ENCODE assay signal across 19 cellular contexts in the genomic region with DNA sequence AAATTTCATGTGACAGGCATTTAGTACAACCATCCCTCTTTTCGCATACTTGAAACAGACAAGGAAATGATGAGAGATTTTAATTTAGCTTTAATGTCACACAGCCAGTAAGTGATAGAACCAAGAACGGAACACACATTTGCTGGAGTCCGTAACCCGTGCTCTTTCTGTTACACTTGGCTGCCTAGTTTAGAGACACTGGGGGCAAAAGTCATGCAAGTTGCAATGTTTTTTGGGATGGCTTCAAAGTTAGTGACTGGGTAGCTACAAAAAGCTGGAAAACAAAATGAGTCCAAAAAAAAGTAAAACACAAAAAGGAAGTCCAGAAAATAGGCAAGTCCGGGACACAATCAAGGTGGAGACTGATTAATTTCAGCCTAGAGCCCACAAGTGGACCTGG. TPM values are rescaled to one million over a fixed set of nuclear protein-coding genes. Genes with fewer than 3 reads are reported as not detected.
DNase-seq lines count a peak whose midpoint lies in the region; ATAC-seq and TF ChIP-seq lines count a peak whose summit lies in the region.
"Had no signal": no experiment of that assay in that cellular context is flagged by ENCODE, and none has a peak within 500 bp of the region (broad histone marks: within the 10 kb centered on the region; RNA-seq: fewer than 3 reads in every experiment).

No MANE protein-coding gene starts in this region.

- H3K27ac ChIP-seq in fibroblast of lung (ENCODE audit: insufficient read depth, low read length), result no peak overlapping the region
- H3K27ac ChIP-seq in neural progenitor cell, result no peak overlapping the region
- no peak overlapping the region for H3K27ac ChIP-seq in thoracic aorta
- H3K27ac ChIP-seq: KMS-11 had no signal

- peak overlapping the region; percentile 42 for H3K4me2 ChIP-seq in fibroblast of lung (ENCODE audit: extremely low read depth, insufficient read depth, low read length)
- peak overlapping the region; percentile 67 for H3K4me2 ChIP-seq in neural progenitor cell
- H3K4me2 ChIP-seq: KMS-11 had no signal

- CTCF ChIA-PET in T-cell (lab: Charles Lee), result no interaction called here

- H4K20me1 ChIP-seq in fibroblast of lung (ENCODE audit: control insufficient read depth, extremely low read depth, insufficient read depth, low read length) (no peaks in the 10 kb centered on the region), neural progenitor cell (ENCODE audit: low read depth) (no peaks in the 10 kb centered on the region)

- no peak for ATAC-seq in thoracic aorta (ENCODE audit: insufficient number of reproducible peaks, low FRiP score, low read depth)
- no peak for ATAC-seq in GM18909 (IDR thresholded peaks at IDR 0.05; ENCODE audit: poor library complexity, unreplicated experiment)
- no peak for ATAC-seq in T-cell (replicated peaks in 1 of 4)
- ATAC-seq: activated CD8-positive, alpha-beta T cell treated with anti-CD3 and anti-CD28 coated beads, Interleukin-2, amount 10 ng/mL, durations not matched to agents 7 days and 5 days; left colon had no signal

- H3K9me3 Mint-ChIP-seq in neural progenitor cell, result peaks cover 4% of the 10 kb centered on the region
- H3K9me3 Mint-ChIP-seq in T-cell, result no peaks in the 10 kb centered on the region
- H3K9me3 Mint-ChIP-seq: activated T-cell treated with anti-CD3 and anti-CD28 coated beads, Interleukin-2, amount 50 U/mL, for 72 hours had no signal

- H3K27me3 ChIP-seq in fibroblast of lung (ENCODE audit: control insufficient read depth, insufficient read depth, low read length) (no peaks in the 10 kb centered on the region), neural progenitor cell (peaks cover 16% of the 10 kb centered on the region), thoracic aorta (replicated peaks; ENCODE audit: insufficient read depth) (no peaks in the 10 kb centered on the region)

- peaks cover 7% of the 10 kb centered on the region for H3F3A ChIP-seq in neural progenitor cell (ENCODE audit: low read depth)

- no peak overlapping the region for H3K27ac Mint-ChIP-seq in neural progenitor cell
- H3K27ac Mint-ChIP-seq in T-cell, result no peak overlapping the region
- H3K27ac Mint-ChIP-seq: activated CD8-positive, alpha-beta T cell treated with anti-CD3 and anti-CD28 coated beads, Interleukin-2, amount 10 ng/mL, durations not matched to agents 7 days and 5 days; activated naive CD8-positive, alpha-beta T cell; activated T-cell treated with anti-CD3 and anti-CD28 coated beads, Interleukin-2, amount 50 U/mL, for 72 hours; WTC11 had no signal

- H3K4me1 ChIP-seq in fibroblast of lung (ENCODE audit: control insufficient read depth, extremely low read depth, insufficient read depth, low read length) (peaks cover 7% of the 10 kb centered on the region), neural progenitor cell (peaks cover 23% of the 10 kb centered on the region), thoracic aorta (ENCODE audit: control insufficient read depth in 1 of 2, low read depth in 2 of 2) (peaks cover 4 to 28% of the 10 kb centered on the region in 2 donors)
- H3K4me1 ChIP-seq: Caco-2 had no signal

- no peak overlapping the region for H2AFZ ChIP-seq in fibroblast of lung (ENCODE audit: low read length)
- no peak overlapping the region for H2AFZ ChIP-seq in neural progenitor cell (replicated peaks)

- no peaks in the 10 kb centered on the region for H3K9me3 ChIP-seq in fibroblast of lung (ENCODE audit: control insufficient read depth, insufficient read depth, low read depth, low read length)
- H3K9me3 ChIP-seq in neural progenitor cell (ENCODE audit: low read depth), result no peaks in the 10 kb centered on the region
- no peaks in the 10 kb centered on the region for H3K9me3 ChIP-seq in thoracic aorta
- H3K9me3 ChIP-seq: Caco-2 had no signal

- H3K27me3 Mint-ChIP-seq in neural progenitor cell (ENCODE audit: insufficient read depth, low read depth) (peaks cover 8% of the 10 kb centered on the region), T-cell (peaks cover 14 to 22% of the 10 kb centered on the region in 2 donors)

- H3K36me3 Mint-ChIP-seq in neural progenitor cell (peaks cover 3% of the 10 kb centered on the region), T-cell (no peaks in the 10 kb centered on the region)
- H3K36me3 Mint-ChIP-seq: activated naive CD8-positive, alpha-beta T cell had no signal

- TF ChIP-seq CTCF in fibroblast of lung (conservative IDR thresholded peaks at IDR 0.05 in 1 of 2, IDR thresholded peaks at IDR 0.05 in 1 of 2; ENCODE audit: low read depth in 1 of 2, low read length in 2 of 2), result no peak
- no peak for TF ChIP-seq CTCF in neural progenitor cell (IDR thresholded peaks at IDR 0.05)
- no peak for TF ChIP-seq CTCF in thoracic aorta (IDR thresholded peaks at IDR 0.05)

- H3K4me3 ChIP-seq in fibroblast of lung (replicated peaks in 1 of 4; ENCODE audit: control extremely low read depth in 1 of 4, insufficient read depth in 1 of 4, low read depth in 3 of 4, low read length in 4 of 4) (peak overlapping the region; percentile 2 to 47 (median 10)), neural progenitor cell (no peak overlapping the region), thoracic aorta (peak overlapping the region; percentile 8)

- POLR2A ChIA-PET in T-cell (lab: Charles Lee), result no interaction called here

- DNase-seq in NCI-H69 (lab: John Stamatoyannopoulos, UW), result peak; percentile 38
- DNase-seq in fibroblast of lung (ENCODE audit: low read depth in 2 of 2), result no peak
- no peak for DNase-seq in neural progenitor cell (ENCODE audit: low spot score)
- DNase-seq in thoracic aorta (ENCODE audit: low spot score), result no peak
- no peak for DNase-seq in activated CD8-positive, alpha-beta memory T cell treated with anti-CD3 and anti-CD28 coated beads, Interleukin-2, amount 50 U/mL, for 48 hours
- no peak for DNase-seq in T-cell
- DNase-seq: activated CD8-positive, alpha-beta T cell treated with anti-CD3 and anti-CD28 coated beads, Interleukin-2, amount 10 ng/mL, durations not matched to agents 7 days and 5 days; activated T-cell treated with anti-CD3 and anti-CD28 coated beads, Interleukin-2, amount 50 U/mL, for 72 hours; Caco-2; left colon; NCI-H1092; NCI-H2107; NCI-H524 treated with DMSO at 0.1 percent for 48 hours; SHP77 treated with DMSO at 0.1 percent for 48 hours; stimulated activated naive CD4-positive, alpha-beta T cell treated with Interleukin-2 at 50 U/mL for 16 hours had no signal

- no peaks in the 10 kb centered on the region for H3K36me3 ChIP-seq in fibroblast of lung (ENCODE audit: control insufficient read depth, insufficient read depth, low read length)
- H3K36me3 ChIP-seq in neural progenitor cell, result no peaks in the 10 kb centered on the region
- H3K36me3 ChIP-seq in thoracic aorta, result peaks cover 4% of the 10 kb centered on the region

- H3K4me1 Mint-ChIP-seq in neural progenitor cell (peaks cover 20% of the 10 kb centered on the region), T-cell (peaks cover 8 to 12% (median 12%) of the 10 kb centered on the region in 3 donors)

- H3K9ac ChIP-seq in fibroblast of lung (ENCODE audit: insufficient read depth, low read length), result no peak overlapping the region
- H3K9ac ChIP-seq in neural progenitor cell, result no peak overlapping the region
- H3K9ac ChIP-seq: KMS-11 had no signal

- H3K4me3 Mint-ChIP-seq in neural progenitor cell, result no peak overlapping the region
- H3K4me3 Mint-ChIP-seq in T-cell, result no peak overlapping the region
- H3K4me3 Mint-ChIP-seq: activated CD8-positive, alpha-beta T cell treated with anti-CD3 and anti-CD28 coated beads, Interleukin-2, amount 10 ng/mL, durations not matched to agents 7 days and 5 days; activated naive CD8-positive, alpha-beta T cell; activated T-cell treated with anti-CD3 and anti-CD28 coated beads, Interleukin-2, amount 50 U/mL, for 72 hours; WTC11 had no signal

- H3K79me2 ChIP-seq in fibroblast of lung (ENCODE audit: control insufficient read depth, insufficient read depth, low read length), result peaks cover 36% of the 10 kb centered on the region
- H3K79me2 ChIP-seq in neural progenitor cell (ENCODE audit: low read depth), result peaks cover 12% of the 10 kb centered on the region

RNA-seq across cellular contexts. Expression of a gene that starts 5.9 kb away (rescaled TPM):
- 29.1 and 29.3 TPM in 2 replicates for total RNA-seq in fibroblast of lung
- 53.4 and 152 TPM in 2 replicates for polyA plus RNA-seq in fibroblast of lung
- polyA plus RNA-seq in fibroblast of lung (2012), result 45.1 and 163 TPM in 2 replicates
- 122 and 241 TPM in 2 replicates for polyA minus RNA-seq in fibroblast of lung (ENCODE audit: low replicate concordance)
- total RNA-seq in neural progenitor cell (ENCODE audit: low replicate concordance), result 32.5 and 42.7 TPM in 2 replicates
- 10 to 100 TPM; 82.4 to 95.5 TPM for total RNA-seq in thoracic aorta
- total RNA-seq in T-cell, result under 1 TPM in 4 of 5 donors, not detected in 1; 0.05 to 0.50 (median 0.34) TPM

Comparison
In these comparisons a context has a peak if more than half of its experiments do, and no peak if none do; other contexts are left out.
1. RNA of a gene that starts 5.9 kb away (total RNA-seq): 82.4 to 95.5 TPM in thoracic aorta, 32.5 to 42.7 TPM in neural progenitor cell and 29.1 to 29.3 TPM in fibroblast of lung; 0.05 to 0.50 TPM in T-cell; every median in the first group is over 10 times any median in the second.